Comparison of ENCODE assay signal across 27 cellular contexts in genomic region chrX:10086683-10087082, GRCh38.
DNase-seq lines count a peak whose midpoint lies in the region; FAIRE-seq and TF ChIP-seq lines count a peak whose summit lies in the region.
"Had no signal": no experiment of that assay in that cellular context is flagged by ENCODE, and none has a peak within 500 bp of the region (broad histone marks: within the 10 kb centered on the region; RNA-seq: fewer than 3 reads in every experiment).

No MANE protein-coding gene starts in this region.

- TF ChIP-seq POLR2A in GM12891 (IDR thresholded peaks at IDR 0.05; ENCODE audit: low read depth, low read length) = no peak

- TF ChIP-seq CTCF in C4-2B (conservative IDR thresholded peaks at IDR 0.05) (no peak), neutrophil (IDR thresholded peaks at IDR 0.05) (no peak)

- peak; percentile 75 for FAIRE-seq in GM12891 (lab: Jason Lieb, UNC)
- FAIRE-seq: frontal cortex, TTC549, urothelium cell line had no signal

- H3K27me3 ChIP-seq in neutrophil = no peaks in the 10 kb centered on the region
- H3K27me3 ChIP-seq: suprapubic skin had no signal

- H3K27ac ChIP-seq in C4-2B (peak overlapping the region; percentile 44), neutrophil (peak overlapping the region; percentile 72)
- H3K27ac ChIP-seq: suprapubic skin had no signal

- H3K4me3 ChIP-seq in neutrophil (ENCODE audit: low read depth in 1 of 2, low read length in 1 of 2) = no peak overlapping the region
- H3K4me3 ChIP-seq: breast epithelium, coronary artery, mucosa of descending colon, suprapubic skin had no signal

- no peaks in the 10 kb centered on the region for H3K9me3 ChIP-seq in neutrophil
- H3K9me3 ChIP-seq: breast epithelium, mucosa of descending colon, suprapubic skin had no signal

- DNase-seq in GM12891 (ENCODE audit: insufficient read length, low spot score) (no peak), cardiac septum (ENCODE audit: low spot score) (peak; percentile 49), NCI-H345 (lab: John Stamatoyannopoulos, UW) (no peak), NOMO-1 (lab: John Stamatoyannopoulos, UW; ENCODE audit: unreplicated experiment in 2 of 2) (no peak), NCI-H146 (lab: John Stamatoyannopoulos, UW) (no peak)
- DNase-seq: activated CD4-positive, alpha-beta memory T cell treated with anti-CD3 and anti-CD28 coated beads for 36 hours; activated naive CD4-positive, alpha-beta T cell; activated T-cell treated with anti-CD3 and anti-CD28 coated beads, Interleukin-2, amount 50 U/mL, for 24 hours; amygdala; DMS 273 treated with DMSO at 0.1 percent for 48 hours; HFFc6; islet precursor cell; mucosa of descending colon; NCI-H1048; NCI-H187 treated with DMSO at 0.1 percent for 48 hours; NCI-H774; OCI-M1; stimulated activated CD8-positive, alpha-beta memory T cell treated with anti-CD3 and anti-CD28 coated beads, Interleukin-4, amount 100 ng/mL, for 48 hours; SW 1271 had no signal

- peaks cover 56 to 57% of the 10 kb centered on the region in 2 experiments for H3K4me1 ChIP-seq in neutrophil (ENCODE audit: control insufficient read depth in 1 of 2, insufficient read depth in 1 of 2, low read depth in 1 of 2, low read length in 1 of 2)
- H3K4me1 ChIP-seq: breast epithelium had no signal

- intact Hi-C loops in cardiac septum (cut with DNase I) = no loop called here

- H3K36me3 ChIP-seq in neutrophil = no peaks in the 10 kb centered on the region
- H3K36me3 ChIP-seq: breast epithelium, suprapubic skin had no signal

TF ChIP-seq in GM12891, 5 proteins besides CTCF, POLR2A, EP300 and RAD21:
- TF ChIP-seq SPI1 (IDR thresholded peaks at IDR 0.05; ENCODE audit: low read depth, low read length) = no peak
- TF ChIP-seq TAF1 (IDR thresholded peaks at IDR 0.05; ENCODE audit: low read depth, low read length) = no peak
- TF ChIP-seq POU2F2 (IDR thresholded peaks at IDR 0.05; ENCODE audit: low read depth, low read length) = no peak
- no peak for TF ChIP-seq POLR2AphosphoS5 (IDR thresholded peaks at IDR 0.05; ENCODE audit: low read depth, low read length)
- no peak for TF ChIP-seq PAX5 (IDR thresholded peaks at IDR 0.05; ENCODE audit: insufficient read depth, low read length, severe bottlenecking)
